ENCODE assay signal across 8 cellular contexts in genomic region chr5:118603278-118603677, GRCh38.
"Had no signal": no experiment of that assay in that cellular context is flagged by ENCODE, and none has a peak within 500 bp of the region (broad histone marks: within the 10 kb centered on the region; RNA-seq: fewer than 3 reads in every experiment).

No MANE protein-coding gene starts in this region.

- H3K9me3 Mint-ChIP-seq: H9 had no signal

- H3K9me3 ChIP-seq: HAP-1 had no signal

- H3K36me3 ChIP-seq: HAP-1 had no signal

- H3K27ac ChIP-seq: GM23248 had no signal

- H3K4me3 Mint-ChIP-seq: H9, HFFc6 had no signal

- H3K27ac Mint-ChIP-seq: H9, HFFc6 had no signal

- DNase-seq: GM23248, GOT3, H7, H9, HCEC 1CT, HFFc6 had no signal

- ATAC-seq: HCT116 had no signal

- H2AFZ ChIP-seq: GM23248 had no signal

- H3K4me1 ChIP-seq: HAP-1 had no signal

- H3K4me3 ChIP-seq: GM23248, HAP-1 had no signal
